1 cellular context compared by ENCODE assay signal in the genomic region with DNA sequence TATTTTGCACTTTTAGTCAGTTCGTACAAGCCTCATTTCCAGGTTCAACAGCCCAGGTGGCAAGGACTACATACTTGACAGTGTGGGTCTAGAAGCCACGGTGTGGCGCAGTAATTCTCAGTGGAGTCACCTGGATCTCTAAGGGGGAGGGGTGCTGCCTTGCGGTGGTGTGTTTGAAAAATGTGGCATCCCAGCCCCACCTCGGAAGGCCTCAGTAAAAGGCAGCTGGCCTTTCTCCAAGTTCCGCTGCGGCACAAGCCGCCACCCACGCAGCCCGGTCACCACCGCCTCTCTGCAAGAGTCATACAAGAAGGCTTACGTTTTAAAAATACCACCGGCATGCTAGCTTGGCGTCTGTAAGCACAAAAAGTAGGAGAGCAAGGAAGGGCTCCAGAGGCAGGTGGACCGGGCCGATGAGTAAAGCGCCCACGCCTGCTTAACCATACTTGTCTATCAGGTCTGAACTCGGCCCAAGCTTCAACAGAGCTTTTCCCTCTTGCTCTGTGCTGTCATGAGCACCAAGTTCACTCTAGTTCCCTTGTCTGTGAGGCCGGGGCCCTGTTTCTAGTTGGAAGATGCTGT.
TF ChIP-seq lines count a peak whose summit lies in the region.

No MANE protein-coding gene starts in this region.

TF ChIP-seq in H1, 55 proteins besides CTCF, POLR2A, EP300 and RAD21 (continued from another document):
- TF ChIP-seq, protein P1, sequence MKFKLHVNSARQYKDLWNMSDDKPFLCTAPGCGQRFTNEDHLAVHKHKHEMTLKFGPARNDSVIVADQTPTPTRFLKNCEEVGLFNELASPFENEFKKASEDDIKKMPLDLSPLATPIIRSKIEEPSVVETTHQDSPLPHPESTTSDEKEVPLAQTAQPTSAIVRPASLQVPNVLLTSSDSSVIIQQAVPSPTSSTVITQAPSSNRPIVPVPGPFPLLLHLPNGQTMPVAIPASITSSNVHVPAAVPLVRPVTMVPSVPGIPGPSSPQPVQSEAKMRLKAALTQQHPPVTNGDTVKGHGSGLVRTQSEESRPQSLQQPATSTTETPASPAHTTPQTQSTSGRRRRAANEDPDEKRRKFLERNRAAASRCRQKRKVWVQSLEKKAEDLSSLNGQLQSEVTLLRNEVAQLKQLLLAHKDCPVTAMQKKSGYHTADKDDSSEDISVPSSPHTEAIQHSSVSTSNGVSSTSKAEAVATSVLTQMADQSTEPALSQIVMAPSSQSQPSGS (IDR thresholded peaks at IDR 0.05; ENCODE audit: low read length), result no peak
- no peak for TF ChIP-seq SUZ12 (IDR thresholded peaks at IDR 0.05; ENCODE audit: low read length)
- no peak for TF ChIP-seq GABPA (IDR thresholded peaks at IDR 0.05; ENCODE audit: borderline replicate concordance, insufficient read depth, low read length)
- no peak for TF ChIP-seq TBP (IDR thresholded peaks at IDR 0.05; ENCODE audit: low read depth, low read length)
